9 cellular contexts compared by ENCODE assay signal in genomic region chr2:86274265-86274917, GRCh38.
A peak's percentile ranks its signal among the peaks of the same experiment; 100 is the strongest.
DNase-seq lines count a peak whose midpoint lies in the region; ATAC-seq and TF ChIP-seq lines count a peak whose summit lies in the region.
"Had no signal": no experiment of that assay in that cellular context is flagged by ENCODE, and none has a peak within 500 bp of the region (broad histone marks: within the 10 kb centered on the region; RNA-seq: fewer than 3 reads in every experiment).

No MANE protein-coding gene starts in this region.

- H3K27me3 Mint-ChIP-seq in mesothelial cell of epicardium (ENCODE audit: low read depth): peaks cover 12% of the 10 kb centered on the region
- H3K27me3 Mint-ChIP-seq: IgD-negative memory B cell had no signal

- H3K4me3 ChIP-seq in kidney epithelial cell (ENCODE audit: low read depth, low read length): no peak overlapping the region

- no peaks in the 10 kb centered on the region for H3K36me3 ChIP-seq in kidney epithelial cell (ENCODE audit: control insufficient read depth, insufficient read depth, low read length)

- ATAC-seq in HG03439 (IDR thresholded peaks at IDR 0.05; ENCODE audit: unreplicated experiment) (no peak), GM21423 (IDR thresholded peaks at IDR 0.05; ENCODE audit: unreplicated experiment) (no peak)

- DNase-seq in GM04503 (ENCODE audit: low read depth) (peak; percentile 16), HCEC 1CT (peak; percentile 76), SW 1271 (lab: John Stamatoyannopoulos, UW) (peak; percentile 13 to 40), kidney epithelial cell (ENCODE audit: low read depth) (peak; percentile 61), globus pallidus (ENCODE audit: low spot score) (no peak), mesothelial cell of epicardium (ENCODE audit: low spot score in 2 of 2, unreplicated experiment in 2 of 2) (no peak)

- H3K27ac Mint-ChIP-seq in mesothelial cell of epicardium: no peak overlapping the region
- H3K27ac Mint-ChIP-seq: IgD-negative memory B cell had no signal

- no peaks in the 10 kb centered on the region for H3K27me3 ChIP-seq in kidney epithelial cell (ENCODE audit: control insufficient read depth, insufficient read depth, low read length)

- no peak overlapping the region for H3K4me3 Mint-ChIP-seq in mesothelial cell of epicardium
- H3K4me3 Mint-ChIP-seq: IgD-negative memory B cell had no signal

- H3K4me1 Mint-ChIP-seq in mesothelial cell of epicardium: no peaks in the 10 kb centered on the region

- TF ChIP-seq CTCF in kidney epithelial cell (IDR thresholded peaks at IDR 0.05; ENCODE audit: insufficient read depth, low read length, poor library complexity, severe bottlenecking) (no peak), mesothelial cell of epicardium (IDR thresholded peaks at IDR 0.05; ENCODE audit: unreplicated experiment) (no peak)

- peaks cover 4% of the 10 kb centered on the region for H3K36me3 Mint-ChIP-seq in mesothelial cell of epicardium

- peaks cover 26% of the 10 kb centered on the region for H3K9me3 Mint-ChIP-seq in mesothelial cell of epicardium

Comparison
In these comparisons a context has a peak if more than half of its experiments do, and no peak if none do; other contexts are left out.
1. DNase-seq: peak in GM04503 (single experiment), HCEC 1CT (single experiment), SW 1271 (2 of 2) and kidney epithelial cell (single experiment); none in globus pallidus (single experiment) and mesothelial cell of epicardium (0 of 2).